Comparison of ENCODE assay signal across 8 cellular contexts in the genomic region with DNA sequence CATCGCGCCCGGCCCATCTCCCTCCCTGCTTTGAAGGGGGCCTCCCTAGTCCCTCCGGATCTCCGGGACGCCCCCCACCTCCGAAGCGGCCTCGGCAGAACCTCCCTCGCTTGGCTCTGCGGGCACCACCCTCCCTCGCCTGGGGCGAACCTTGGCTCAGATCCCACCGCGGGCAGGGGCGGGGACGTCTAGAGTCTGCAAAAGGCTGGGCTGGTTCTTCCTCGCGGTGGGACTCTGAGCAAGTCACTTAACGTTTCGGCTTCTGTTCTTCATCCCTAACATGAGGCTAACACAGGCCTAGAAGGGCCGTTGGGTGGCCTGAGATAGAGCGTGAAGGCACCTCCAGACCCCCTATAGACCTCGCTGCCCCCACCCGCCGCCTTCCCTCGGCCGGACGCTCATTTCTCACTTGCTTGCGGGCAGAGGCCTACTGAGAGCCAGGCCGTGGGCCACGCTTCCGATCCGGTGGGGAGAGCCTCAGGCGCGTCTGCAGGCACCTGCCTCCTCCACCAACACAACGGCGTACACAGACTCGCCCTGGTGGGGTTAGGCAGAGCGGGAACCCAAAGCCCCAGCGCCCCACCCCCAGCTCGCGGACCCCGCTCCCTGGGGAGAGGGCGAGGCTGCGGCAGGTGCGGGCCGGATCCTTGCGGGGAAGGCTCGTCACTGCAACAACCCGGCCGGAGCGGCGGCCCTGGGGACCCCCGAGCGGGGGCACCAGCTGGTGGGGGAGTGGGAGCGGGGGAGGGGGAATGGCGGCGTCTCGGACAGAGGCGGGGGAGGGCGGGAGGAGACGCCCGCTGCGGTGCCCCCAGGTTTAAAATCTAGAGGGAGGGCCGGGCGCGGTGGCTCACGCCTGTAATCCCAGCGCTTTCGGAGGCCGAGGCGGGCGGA. TPM values are rescaled to one million over a fixed set of nuclear protein-coding genes. Genes with fewer than 3 reads are reported as not detected.
DNase-seq lines count a peak whose midpoint lies in the region; ATAC-seq and TF ChIP-seq lines count a peak whose summit lies in the region.

No MANE protein-coding gene starts in this region.

- H3K36me3 ChIP-seq in parathyroid adenoma (ENCODE audit: control insufficient read depth, insufficient read depth, low read length): no peaks in the 10 kb centered on the region
- no peaks in the 10 kb centered on the region for H3K36me3 ChIP-seq in transverse colon

- 4% methylated on average over 37 of the region's 74 CpGs; no CpG with 5 or more reads in 1 of the 2 donors for WGBS in transverse colon (ENCODE audit: low coverage in 1 of 2), 2 donors

- TF ChIP-seq CTCF in foreskin keratinocyte (conservative IDR thresholded peaks at IDR 0.05) (no peak), parathyroid adenoma (IDR thresholded peaks at IDR 0.05) (no peak), transverse colon (IDR thresholded peaks at IDR 0.05) (peak in 1 of 5 experiments; percentile 21)

- no peaks in the 10 kb centered on the region for H3K27me3 Mint-ChIP-seq in activated T-helper 2 cell treated with anti-CD3 and anti-CD28 coated beads, Interferon-gamma antibody, Interleukin-2, Interleukin-4, amounts not matched to agents 10 μg/mL and 5 μg/mL and 100 μg/mL, durations not matched to agents 14 hours and 24 hours and 36 hours (ENCODE audit: low read depth)

- no peaks in the 10 kb centered on the region for H3K27me3 ChIP-seq in foreskin keratinocyte
- no peaks in the 10 kb centered on the region for H3K27me3 ChIP-seq in parathyroid adenoma (ENCODE audit: control insufficient read depth, insufficient read depth, low read length)
- H3K27me3 ChIP-seq in transverse colon: no peaks in the 10 kb centered on the region

- peaks cover 18% of the 10 kb centered on the region for H3K36me3 Mint-ChIP-seq in activated T-helper 2 cell treated with anti-CD3 and anti-CD28 coated beads, Interferon-gamma antibody, Interleukin-2, Interleukin-4, amounts not matched to agents 10 μg/mL and 5 μg/mL and 100 μg/mL, durations not matched to agents 14 hours and 24 hours and 36 hours (ENCODE audit: low read depth)

- peak overlapping the region; percentile 83 for H3K4me3 Mint-ChIP-seq in activated T-helper 2 cell treated with anti-CD3 and anti-CD28 coated beads, Interferon-gamma antibody, Interleukin-2, Interleukin-4, amounts not matched to agents 10 μg/mL and 5 μg/mL and 100 μg/mL, durations not matched to agents 14 hours and 24 hours and 36 hours (ENCODE audit: low read depth)

- H3K9me3 Mint-ChIP-seq in activated T-helper 2 cell treated with anti-CD3 and anti-CD28 coated beads, Interferon-gamma antibody, Interleukin-2, Interleukin-4, amounts not matched to agents 10 μg/mL and 5 μg/mL and 100 μg/mL, durations not matched to agents 14 hours and 24 hours and 36 hours: no peaks in the 10 kb centered on the region

- no peaks in the 10 kb centered on the region for H3K79me2 ChIP-seq in parathyroid adenoma

- H3K4me1 ChIP-seq in foreskin keratinocyte (peaks cover 14% of the 10 kb centered on the region), parathyroid adenoma (peaks cover 7% of the 10 kb centered on the region), transverse colon (peaks cover 34 to 76% (median 62%) of the 10 kb centered on the region in 4 donors)

- H3K9me3 ChIP-seq in parathyroid adenoma (ENCODE audit: control insufficient read depth, low read length) (no peaks in the 10 kb centered on the region), transverse colon (no peaks in the 10 kb centered on the region)

- ATAC-seq in foreskin keratinocyte: peak; percentile 35

- no peak for TF ChIP-seq EP300 in transverse colon (IDR thresholded peaks at IDR 0.05; ENCODE audit: low read depth)

- intact Hi-C loops in activated T-helper 2 cell treated with anti-CD3 and anti-CD28 coated beads, Interferon-gamma antibody, Interleukin-2, Interleukin-4, amounts not matched to agents 10 μg/mL and 5 μg/mL and 100 μg/mL, durations not matched to agents 14 hours and 24 hours and 36 hours (cut with micrococcal nuclease): loop anchor here (2.0 kb wide), 1 partner anchor 24 kb away; no protein-coding TSS in a partner anchor
- intact Hi-C loops in transverse colon (cut with DNase I; ENCODE audit: low total_unique reads): no loop called here

- H3K4me3 ChIP-seq in parathyroid adenoma (ENCODE audit: low read depth, low read length) (peak overlapping the region; percentile 32), transverse colon (peak overlapping the region; percentile 52 to 83 (median 63))

- peak; percentile 76 for TF ChIP-seq POLR2A in transverse colon (IDR thresholded peaks at IDR 0.05)

- peaks cover 21% of the 10 kb centered on the region for H3K4me1 Mint-ChIP-seq in activated T-helper 2 cell treated with anti-CD3 and anti-CD28 coated beads, Interferon-gamma antibody, Interleukin-2, Interleukin-4, amounts not matched to agents 10 μg/mL and 5 μg/mL and 100 μg/mL, durations not matched to agents 14 hours and 24 hours and 36 hours (ENCODE audit: low read depth)

- H3K4me2 ChIP-seq in parathyroid adenoma (ENCODE audit: low read length): no peak overlapping the region

- in situ Hi-C loops in transverse colon (cut with MboI; ENCODE audit: low pct_ligation_motif_present in 1 of 4, low pct_unique_long_range_greater_than_20kb in 1 of 4, low sequenced_read_pairs in 3 of 4) (no loop called here), KBM-7 (cut with MboI; ENCODE audit: low pct_unique_long_range_greater_than_20kb, low sequenced_read_pairs) (no loop called here)

- H2AFZ ChIP-seq in parathyroid adenoma: no peak overlapping the region

- H3K27ac ChIP-seq in foreskin keratinocyte: no peak overlapping the region
- H3K27ac ChIP-seq in parathyroid adenoma: peak overlapping the region; percentile 60
- H3K27ac ChIP-seq in transverse colon: peak overlapping the region; percentile 94 to 99 (median 98)

- no peak overlapping the region for H3K9ac ChIP-seq in parathyroid adenoma

- DNase-seq in GM03348 (ENCODE audit: low spot score) (peak; percentile 81), NCI-H774 (lab: John Stamatoyannopoulos, UW) (peak; percentile 13), foreskin keratinocyte (peak; percentile 61 to 80), transverse colon (peak; percentile 95), KBM-7 (no peak), OCI-M2 (lab: John Stamatoyannopoulos, UW; ENCODE audit: unreplicated experiment) (no peak)
- peak; percentile 27 for DNase-seq in activated T-helper 2 cell treated with anti-CD3 and anti-CD28 coated beads, Interferon-gamma antibody, Interleukin-2, Interleukin-4, amounts not matched to agents 10 μg/mL and 5 μg/mL and 100 μg/mL, durations not matched to agents 14 hours and 24 hours and 36 hours (ENCODE audit: low spot score)

- peak overlapping the region; percentile 84 for H3K27ac Mint-ChIP-seq in activated T-helper 2 cell treated with anti-CD3 and anti-CD28 coated beads, Interferon-gamma antibody, Interleukin-2, Interleukin-4, amounts not matched to agents 10 μg/mL and 5 μg/mL and 100 μg/mL, durations not matched to agents 14 hours and 24 hours and 36 hours

RNA-seq across cellular contexts. Expression of gene MYO1C, which starts 5.4 kb away (rescaled TPM):
- 54.3 and 55.1 TPM in 2 replicates for total RNA-seq in activated T-helper 2 cell treated with anti-CD3 and anti-CD28 coated beads, Interferon-gamma antibody, Interleukin-2, Interleukin-4, amounts not matched to agents 10 μg/mL and 5 μg/mL and 100 μg/mL, durations not matched to agents 14 hours and 24 hours and 36 hours
- total RNA-seq in foreskin keratinocyte (148 and 162 TPM in 2 replicates), transverse colon (100 to 1,000 TPM; 163 to 456 (median 219) TPM)
- 81.9 and 96.8 TPM in 2 replicates for polyA plus RNA-seq in foreskin keratinocyte

RNA-seq across cellular contexts. Expression of gene INPP5K, which starts 29.4 kb away (rescaled TPM):
- 26.2 and 31.0 TPM in 2 replicates for total RNA-seq in activated T-helper 2 cell treated with anti-CD3 and anti-CD28 coated beads, Interferon-gamma antibody, Interleukin-2, Interleukin-4, amounts not matched to agents 10 μg/mL and 5 μg/mL and 100 μg/mL, durations not matched to agents 14 hours and 24 hours and 36 hours
- total RNA-seq in foreskin keratinocyte (15.5 and 17.4 TPM in 2 replicates), transverse colon (100 to 1,000 TPM in 1 of 4 donors, 10 to 100 TPM in 3; 10.9 to 114 (median 81.9) TPM)
- polyA plus RNA-seq in foreskin keratinocyte: 15.0 and 16.6 TPM in 2 replicates

RNA-seq across cellular contexts. Expression of gene CRK, which starts 31.0 kb away (rescaled TPM):
- total RNA-seq in activated T-helper 2 cell treated with anti-CD3 and anti-CD28 coated beads, Interferon-gamma antibody, Interleukin-2, Interleukin-4, amounts not matched to agents 10 μg/mL and 5 μg/mL and 100 μg/mL, durations not matched to agents 14 hours and 24 hours and 36 hours: 22.2 and 22.6 TPM in 2 replicates
- total RNA-seq in foreskin keratinocyte: 79.2 and 79.3 TPM in 2 replicates
- 28.6 and 34.9 TPM in 2 replicates for polyA plus RNA-seq in foreskin keratinocyte
- 10 to 100 TPM; 33.4 to 95.3 (median 63.4) TPM for total RNA-seq in transverse colon

Comparison
In these comparisons a context has a peak if more than half of its experiments do, and no peak if none do; other contexts are left out.
1. DNase-seq: peak in GM03348 (single experiment), NCI-H774 (single experiment), activated T-helper 2 cell treated with anti-CD3 and anti-CD28 coated beads, Interferon-gamma antibody, Interleukin-2, Interleukin-4, amounts not matched to agents 10 μg/mL and 5 μg/mL and 100 μg/mL, durations not matched to agents 14 hours and 24 hours and 36 hours (single experiment), foreskin keratinocyte (2 of 2) and transverse colon (single experiment); none in KBM-7 (single experiment) and OCI-M2 (single experiment).